In genomic region chr7:29146082-29146706, GRCh38 we compare ENCODE assay signal across 9 cellular contexts. TPM values are rescaled to one million over a fixed set of nuclear protein-coding genes. Genes with fewer than 3 reads are reported as not detected.
DNase-seq lines count a peak whose midpoint lies in the region; ATAC-seq and TF ChIP-seq lines count a peak whose summit lies in the region.
"Had no signal": no experiment of that assay in that cellular context is flagged by ENCODE, and none has a peak within 500 bp of the region (broad histone marks: within the 10 kb centered on the region; RNA-seq: fewer than 3 reads in every experiment).

Gene CPVL, minus strand, starts transcription at chr7:29146537. Its CDS starts 25,476 bp downstream, at chr7:29121061.

- H3K4me1 ChIP-seq in cardiac muscle cell (ENCODE audit: low read depth), result peaks cover 16% of the 10 kb centered on the region

- H3K9me3 ChIP-seq in SK-N-MC (ENCODE audit: low read depth, low read length) (no peaks in the 10 kb centered on the region), cardiac muscle cell (ENCODE audit: low read depth) (no peaks in the 10 kb centered on the region)

- H3K27me3 ChIP-seq in cardiac muscle cell, result peaks cover 14% of the 10 kb centered on the region

- DNase-seq in NCI-H510A (lab: John Stamatoyannopoulos, UW) (peak; percentile 6), NCI-H510A treated with DMSO at 0.1 percent for 48 hours (lab: John Stamatoyannopoulos, UW) (no peak), SK-N-MC (ENCODE audit: low read depth, low spot score) (no peak), cardiac muscle cell (ENCODE audit: low read depth in 1 of 2, low spot score in 1 of 2) (peak in 1 of 2 donors; percentile 77), occipital lobe (lab: John Stamatoyannopoulos, UW) (peak; percentile 7), AG08396 (ENCODE audit: low spot score) (no peak)

- ATAC-seq in GM18498 (IDR thresholded peaks at IDR 0.05; ENCODE audit: unreplicated experiment) (no peak), HG02870 (IDR thresholded peaks at IDR 0.05; ENCODE audit: unreplicated experiment) (no peak)

- peak within 1 kb of the TSS; percentile 92 for H3K4me3 ChIP-seq in SK-N-MC
- peak within 1 kb of the TSS; percentile 45 for H3K4me3 ChIP-seq in cardiac muscle cell

- H3K36me3 ChIP-seq in SK-N-MC (ENCODE audit: insufficient read depth, low read length) (peaks cover 24% of the 10 kb centered on the region), cardiac muscle cell (no peaks in the 10 kb centered on the region)

- peak within 1 kb of the TSS; percentile 86 for H3K9ac ChIP-seq in SK-N-MC (ENCODE audit: insufficient read length)

- H3K27ac ChIP-seq in SK-N-MC, result peak within 1 kb of the TSS; percentile 44
- peak within 1 kb of the TSS; percentile 31 for H3K27ac ChIP-seq in cardiac muscle cell

- TF ChIP-seq CTCF in cardiac muscle cell (IDR thresholded peaks at IDR 0.05; ENCODE audit: low read depth, low read length), result no peak

RNA-seq across cellular contexts. Expression of gene CPVL, which starts in this region (rescaled TPM):
- total RNA-seq in cardiac muscle cell (30.6 and 49.5 TPM in 2 replicates), occipital lobe (69.9 TPM)
- polyA plus RNA-seq in cardiac muscle cell, result 75.3 and 95.2 TPM in 2 replicates
- polyA plus RNA-seq: AG04450 had no signal

Comparison
In these comparisons a context has a peak if more than half of its experiments do, and no peak if none do; other contexts are left out.
1. DNase-seq: peak in NCI-H510A (single experiment) and occipital lobe (single experiment); none in NCI-H510A treated with DMSO at 0.1 percent for 48 hours (single experiment), SK-N-MC (single experiment) and AG08396 (single experiment).